ENCODE assay signal across 8 cellular contexts in the genomic region with DNA sequence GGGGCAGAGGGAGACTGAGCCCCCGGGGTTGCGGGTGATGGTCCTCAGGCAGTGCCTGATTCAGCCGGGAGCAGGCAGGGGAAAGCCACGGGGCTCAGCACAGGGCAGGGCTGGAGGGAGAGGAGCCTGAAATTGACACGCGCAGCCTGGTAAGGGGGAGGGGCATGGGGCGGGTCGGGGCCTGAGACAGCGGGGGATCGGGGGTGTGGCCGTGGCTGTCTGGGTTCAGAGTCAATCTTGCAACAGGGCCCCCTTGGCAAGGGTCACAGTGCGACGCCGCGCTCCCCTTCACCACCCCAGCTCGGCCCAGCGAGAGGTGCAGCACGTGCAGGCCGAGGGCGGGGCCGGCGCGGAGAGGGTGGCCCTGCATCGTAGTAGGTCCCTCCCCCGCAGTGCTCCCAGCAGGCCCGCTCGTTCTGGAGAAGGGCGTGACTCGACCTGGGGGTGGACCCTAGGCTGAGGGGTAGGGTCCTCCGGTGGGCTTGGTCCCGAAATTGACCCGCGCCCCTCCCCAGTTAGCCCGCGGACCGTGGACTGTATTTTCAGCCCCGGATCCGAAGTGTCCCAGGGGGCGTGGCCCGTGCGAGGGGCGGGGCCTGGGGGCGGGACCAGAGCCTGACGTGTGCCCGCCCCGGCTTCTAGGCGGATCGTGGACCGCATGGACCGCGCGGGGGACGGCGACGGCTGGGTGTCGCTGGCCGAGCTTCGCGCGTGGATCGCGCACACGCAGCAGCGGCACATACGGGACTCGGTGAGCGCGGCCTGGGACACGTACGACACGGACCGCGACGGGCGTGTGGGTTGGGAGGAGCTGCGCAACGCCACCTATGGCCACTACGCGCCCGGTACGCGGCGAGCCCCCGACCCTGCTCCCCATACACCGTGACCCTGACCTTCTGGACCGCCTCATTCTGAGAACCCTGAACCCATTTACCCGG. TPM values are rescaled to one million over a fixed set of nuclear protein-coding genes. Genes with fewer than 3 reads are reported as not detected.
DNase-seq lines count a peak whose midpoint lies in the region; ATAC-seq and TF ChIP-seq lines count a peak whose summit lies in the region.

No MANE protein-coding gene starts in this region.

- H3K36me3 ChIP-seq in ES-I3 (ENCODE audit: insufficient read depth, low read length) (0 out of 2 replicates have a peak, but pooled peaks cover 3% of the 10 kb centered on the region), HAP-1 (replicated peaks) (no peaks in the 10 kb centered on the region), lung (ENCODE audit: control insufficient read depth in 2 of 2, insufficient read depth in 2 of 2, low read length in 2 of 2) (peaks cover 0 to 8% of the 10 kb centered on the region in 2 donors)

- TF ChIP-seq CTCF in coronary artery (IDR thresholded peaks at IDR 0.05) (no peak), lung (IDR thresholded peaks at IDR 0.05; ENCODE audit: control extremely low read depth, extremely low read depth) (no peak)

- DNase-seq in HAP-1 (ENCODE audit: low spot score in 2 of 2) (peak; percentile 74 to 88), NCI-H2171 treated with DMSO at 0.1 percent for 48 hours (lab: John Stamatoyannopoulos, UW) (peak; percentile 62), coronary artery (ENCODE audit: low spot score) (no peak), lung (ENCODE audit: low spot score) (peak; percentile 71)
- DNase-seq in activated CD4-positive, alpha-beta T cell treated with anti-CD3 and anti-CD28 coated beads for 48 hours = peak; percentile 88
- peak; percentile 79 for DNase-seq in stimulated activated CD8-positive, alpha-beta memory T cell treated with anti-CD3 and anti-CD28 coated beads, Interleukin-12 subunit alpha, Interleukin-12 subunit beta, amount 100 ng/mL, for 4 hours (ENCODE audit: low read depth)
- DNase-seq in NK-92 treated with Interleukin-12 subunit alpha and Interleukin-12 subunit beta, amount 100 ng/mL, for 24 hours (lab: John Stamatoyannopoulos, UW) = no peak

- H3K27me3 ChIP-seq in HAP-1 (ENCODE audit: low read depth) (no peaks in the 10 kb centered on the region), lung (ENCODE audit: control insufficient read depth, insufficient read depth) (no peaks in the 10 kb centered on the region)

- ATAC-seq in lung (ENCODE audit: insufficient read depth, low FRiP score) = peak; percentile 85

- peak overlapping the region; percentile 69; the same call in 1 of the 2 replicates for H3K9ac ChIP-seq in ES-I3 (ENCODE audit: low read depth, low read length)

- H3K9me3 ChIP-seq in ES-I3 (ENCODE audit: control insufficient read depth, insufficient read depth, low read length) = no peaks in the 10 kb centered on the region
- no peaks in the 10 kb centered on the region for H3K9me3 ChIP-seq in HAP-1
- H3K9me3 ChIP-seq in lung (ENCODE audit: control insufficient read depth in 2 of 2, insufficient read depth in 1 of 2, low read length in 1 of 2) = no peaks in the 10 kb centered on the region

- H3K4me3 ChIP-seq in HAP-1 (peak overlapping the region; percentile 41), coronary artery (peak overlapping the region; percentile 74), lung (peak overlapping the region; percentile 59)

- in situ Hi-C loops in HAP-1 (cut with MboI; ENCODE audit: low sequenced_read_pairs) = no loop called here

- H3K27ac ChIP-seq in coronary artery (peak overlapping the region; percentile 3 to 12), lung (ENCODE audit: low read depth in 1 of 2, low read length in 1 of 2) (no peak overlapping the region)

- H3K4me1 ChIP-seq in ES-I3 (ENCODE audit: insufficient read depth, low read length) (no peaks in the 10 kb centered on the region; the same call in 1 of the 2 replicates), HAP-1 (peaks cover 8% of the 10 kb centered on the region), lung (ENCODE audit: control insufficient read depth in 2 of 2, insufficient read depth in 2 of 2, low read length in 2 of 2) (peaks cover 0 to 8% of the 10 kb centered on the region in 2 donors)

- WGBS in lung, 2 donors = 2 to 4% methylated on average over 82 to 87 of the region's 87 CpGs

RNA-seq across cellular contexts. Expression of a gene that starts 6.0 kb away (rescaled TPM):
- total RNA-seq in lung = 10 to 100 TPM; 14.1 to 39.2 TPM
- polyA plus RNA-seq in lung = 10 to 100 TPM; 29.3 to 32.6 TPM

RNA-seq across cellular contexts. Expression of a gene that starts 21.4 kb away (rescaled TPM):
- total RNA-seq in lung = 100 to 1,000 TPM; 184 to 271 TPM
- 100 to 1,000 TPM; 233 to 247 TPM for polyA plus RNA-seq in lung

RNA-seq across cellular contexts. Expression of a gene that starts 37.6 kb away (rescaled TPM):
- 1,000 to 10,000 TPM; 1,558 to 1,973 TPM for total RNA-seq in lung
- polyA plus RNA-seq in lung = 1,000 to 10,000 TPM; 4,071 to 4,654 TPM

RNA-seq across cellular contexts. Expression of a gene that starts 46.4 kb away (rescaled TPM):
- total RNA-seq in lung = 1,000 to 10,000 TPM; 1,499 to 2,532 TPM
- polyA plus RNA-seq in lung = 1,000 to 10,000 TPM; 2,431 to 2,816 TPM

RNA-seq across cellular contexts. Expression of a gene that starts 46.5 kb away (rescaled TPM):
- total RNA-seq in lung = 10 to 100 TPM; 40.9 to 48.1 TPM
- polyA plus RNA-seq in lung = 10 to 100 TPM; 77.1 to 84.2 TPM

Comparison
In these comparisons a context has a peak if more than half of its experiments do, and no peak if none do; other contexts are left out.
1. DNase-seq: peak in HAP-1 (2 of 2), NCI-H2171 treated with DMSO at 0.1 percent for 48 hours (single experiment), activated CD4-positive, alpha-beta T cell treated with anti-CD3 and anti-CD28 coated beads for 48 hours (single experiment), lung (single experiment) and stimulated activated CD8-positive, alpha-beta memory T cell treated with anti-CD3 and anti-CD28 coated beads, Interleukin-12 subunit alpha, Interleukin-12 subunit beta, amount 100 ng/mL, for 4 hours (single experiment); none in coronary artery (single experiment) and NK-92 treated with Interleukin-12 subunit alpha and Interleukin-12 subunit beta, amount 100 ng/mL, for 24 hours (single experiment).
2. H3K27ac ChIP-seq: peak in coronary artery (2 of 2); none in lung (0 of 2).
3. Peak in every context shown above with its lines, with median percentiles within 50 percentile points of each other: H3K4me3 ChIP-seq.